11 cellular contexts compared by ENCODE assay signal in genomic region chr7:30521532-30521931, GRCh38. TPM values are rescaled to one million over a fixed set of nuclear protein-coding genes. Genes with fewer than 3 reads are reported as not detected.
DNase-seq lines count a peak whose midpoint lies in the region; ATAC-seq, FAIRE-seq and TF ChIP-seq lines count a peak whose summit lies in the region.
"Had no signal": no experiment of that assay in that cellular context is flagged by ENCODE, and none has a peak within 500 bp of the region (broad histone marks: within the 10 kb centered on the region; RNA-seq: fewer than 3 reads in every experiment).

No MANE protein-coding gene starts in this region.

- peak overlapping the region in 8 of 11 experiments; percentile 5 to 82 (median 68); a peak in 11 of 22 replicates for H3K27ac ChIP-seq in BLaER1 treated with 17β-estradiol and CSF1 and Interleukin-3, amounts not matched to agents 10 nM and 100 nM
- H3K27ac ChIP-seq in pancreas = no peak overlapping the region
- H3K27ac ChIP-seq: SK-N-MC had no signal

- no peak overlapping the region; a peak in 1 of 20 replicates for H3K4me3 ChIP-seq in BLaER1 treated with 17β-estradiol and CSF1 and Interleukin-3, amounts not matched to agents 10 nM and 100 nM
- H3K4me3 ChIP-seq in fibroblast of the aortic adventitia (ENCODE audit: low read depth, low read length) (no peak overlapping the region), pancreas (no peak overlapping the region)
- H3K4me3 ChIP-seq: SK-N-MC had no signal

- no peaks in the 10 kb centered on the region for H3K27me3 ChIP-seq in BLaER1 treated with 17β-estradiol and CSF1 and Interleukin-3, amounts not matched to agents 10 nM and 100 nM
- no peaks in the 10 kb centered on the region for H3K27me3 ChIP-seq in pancreas

- WGBS in pancreas, 2 donors = 80 to 87% methylated on average over 1 of the region's 1 CpG

- no peaks in the 10 kb centered on the region for H3K9me3 ChIP-seq in BLaER1 treated with 17β-estradiol and CSF1 and Interleukin-3, amounts not matched to agents 10 nM and 100 nM (replicated peaks in 1 of 11)
- H3K9me3 ChIP-seq in pancreas = no peaks in the 10 kb centered on the region

- H3K9ac ChIP-seq in BLaER1 treated with 17β-estradiol and CSF1 and Interleukin-3, amounts not matched to agents 10 nM and 100 nM = peak overlapping the region in 1 of 11 experiments; percentile 63; a peak in 1 of 22 replicates

- DNase-seq in NCI-H226 (peak; percentile 90), fibroblast of the aortic adventitia (ENCODE audit: low read depth) (peak; percentile 89), pancreas (no peak), D721Med (ENCODE audit: insufficient read length, low spot score) (no peak), ureter (ENCODE audit: low spot score) (no peak), GF-D8 (lab: John Stamatoyannopoulos, UW) (no peak)
- DNase-seq: COR-L47, occipital lobe had no signal

- H3K36me3 ChIP-seq in BLaER1 treated with 17β-estradiol and CSF1 and Interleukin-3, amounts not matched to agents 10 nM and 100 nM = no peaks in the 10 kb centered on the region; a peak in 1 of 22 replicates
- H3K36me3 ChIP-seq in pancreas = no peaks in the 10 kb centered on the region

- TF ChIP-seq CTCF in fibroblast of the aortic adventitia (IDR thresholded peaks at IDR 0.05; ENCODE audit: insufficient read depth, low read length) (no peak), pancreas (IDR thresholded peaks at IDR 0.05) (no peak), D721Med (IDR thresholded peaks at IDR 0.05; ENCODE audit: insufficient read depth, missing control alignments) (no peak)

- intact Hi-C loops in pancreas (cut with DNase I) = no loop called here

- ATAC-seq in pancreas (peak in 3 of 4 donors; percentile 39 to 72 (median 51)), HG03457 (IDR thresholded peaks at IDR 0.05; ENCODE audit: unreplicated experiment) (no peak)

- peaks cover 14 to 32% (median 22%) of the 10 kb centered on the region in 10 experiments for H3K4me1 ChIP-seq in BLaER1 treated with 17β-estradiol and CSF1 and Interleukin-3, amounts not matched to agents 10 nM and 100 nM
- peaks cover 0 to 8% (median 3%) of the 10 kb centered on the region in 3 donors for H3K4me1 ChIP-seq in pancreas

- no peaks in the 10 kb centered on the region for H4K20me1 ChIP-seq in BLaER1 treated with 17β-estradiol and CSF1 and Interleukin-3, amounts not matched to agents 10 nM and 100 nM

- FAIRE-seq in pancreas (lab: Jason Lieb, UNC) = no peak
- no peak for FAIRE-seq in D721Med (lab: Jason Lieb, UNC)

- H3K4me2 ChIP-seq in BLaER1 treated with 17β-estradiol and CSF1 and Interleukin-3, amounts not matched to agents 10 nM and 100 nM = peak overlapping the region in 10 of 11 experiments; percentile 11 to 89 (median 69); a peak in 18 of 22 replicates

RNA-seq across cellular contexts. Expression of gene GGCT, which starts 16.9 kb away (rescaled TPM):
- total RNA-seq in fibroblast of the aortic adventitia (ENCODE audit: low replicate concordance) = 27.3 and 47.8 TPM in 2 replicates
- 10 to 100 TPM in 5 of 6 donors, 1 to 10 TPM in 1; 9.6 to 18.9 (median 15.6) TPM for total RNA-seq in pancreas
- polyA plus RNA-seq in pancreas = 10 to 100 TPM; 26.8 to 30.3 TPM
- total RNA-seq in ureter = 38.7 TPM

RNA-seq across cellular contexts. Expression of gene NOD1, which starts 42.9 kb away (rescaled TPM):
- total RNA-seq in fibroblast of the aortic adventitia (ENCODE audit: low replicate concordance) = 7.5 and 14.8 TPM in 2 replicates
- 1 to 10 TPM; 1.9 to 8.0 (median 2.6) TPM for total RNA-seq in pancreas
- polyA plus RNA-seq in pancreas = 1 to 10 TPM; 4.8 to 9.9 TPM
- 24.4 TPM for total RNA-seq in ureter

Comparison
In these comparisons a context has a peak if more than half of its experiments do, and no peak if none do; other contexts are left out.
1. H3K27ac ChIP-seq: peak in BLaER1 treated with 17β-estradiol and CSF1 and Interleukin-3, amounts not matched to agents 10 nM and 100 nM (8 of 11); none in pancreas (0 of 4).
2. DNase-seq: peak in NCI-H226 (single experiment) and fibroblast of the aortic adventitia (single experiment); none in pancreas (0 of 6), D721Med (single experiment), ureter (single experiment) and GF-D8 (single experiment).